Comparison of ENCODE assay signal across 9 cellular contexts in genomic region chr6:42744351-42744890, GRCh38. TPM values are rescaled to one million over a fixed set of nuclear protein-coding genes. Genes with fewer than 3 reads are reported as not detected.
A peak's percentile ranks its signal among the peaks of the same experiment; 100 is the strongest.
DNase-seq lines count a peak whose midpoint lies in the region; ATAC-seq, FAIRE-seq and TF ChIP-seq lines count a peak whose summit lies in the region.
"Had no signal": no experiment of that assay in that cellular context is flagged by ENCODE, and none has a peak within 500 bp of the region (broad histone marks: within the 10 kb centered on the region; RNA-seq: fewer than 3 reads in every experiment).

No MANE protein-coding gene starts in this region.

- POLR2A ChIA-PET in SK-N-SH (lab: Yijun Ruan, JAX) (interaction anchor here (4.4 kb wide), 1 partner anchor 37 kb away, joined by 59 read pairs; the partner anchor contains the start of gene BICRAL), activated B cell treated with CpG ODN at 0.5 μM for 24 hours (lab: Charles Lee) (interaction anchor here (1.0 to 11.3 kb wide), 5 partner anchors 17 to 185 kb away, joined by 6 to 1220 read pairs (median 87); partner anchors contain the start of genes BICRAL, CNPY3 and RPL7L1)

- no peak overlapping the region for H3K27ac Mint-ChIP-seq in activated B cell treated with CpG ODN at 0.5 μM for 24 hours
- peak overlapping the region in 1 of 2 donors; percentile 65 for H3K27ac Mint-ChIP-seq in stimulated activated naive CD8-positive, alpha-beta T cell treated with anti-CD3 and anti-CD28 coated beads, Interleukin-15, amount 100 ng/mL, for 72 hours

- no peak for TF ChIP-seq RAD21 in SK-N-SH (IDR thresholded peaks at IDR 0.05; ENCODE audit: low read length)

- H3K36me3 ChIP-seq in SK-N-SH (replicated peaks in 1 of 2; ENCODE audit: control insufficient read depth in 1 of 2, insufficient read depth in 2 of 2, low read length in 1 of 2) (no peaks in the 10 kb centered on the region), iPS-18a (ENCODE audit: control insufficient read depth, low read depth, low read length) (no peaks in the 10 kb centered on the region)

- no peak for FAIRE-seq in GM19239 (lab: Jason Lieb, UNC)

- TF ChIP-seq CTCF in SK-N-SH (IDR thresholded peaks at IDR 0.05) (no peak), activated B cell treated with CpG ODN at 0.5 μM for 24 hours (IDR thresholded peaks at IDR 0.05) (no peak)

- H3K4me3 ChIP-seq in SK-N-SH (ENCODE audit: low read depth in 2 of 2, low read length in 1 of 2) (peak overlapping the region; percentile 75 to 82), iPS-18a (ENCODE audit: low read length) (peak overlapping the region; percentile 90)

- no peak overlapping the region for H2AFZ ChIP-seq in SK-N-SH (ENCODE audit: low read depth)

- H3K4me1 ChIP-seq in SK-N-SH (ENCODE audit: control insufficient read depth in 1 of 2, insufficient read depth in 2 of 2, low read depth in 1 of 2, low read length in 1 of 2) (peaks cover 19 to 30% of the 10 kb centered on the region in 2 experiments; a peak in 3 of 4 replicates), iPS-18a (ENCODE audit: control insufficient read depth, low read depth, low read length) (peaks cover 9% of the 10 kb centered on the region)

- CTCF ChIA-PET in SK-N-SH (lab: Yijun Ruan, JAX): interaction anchor here (0.7 to 3.2 kb wide), 5 partner anchors 18 to 157 kb away, joined by 3 to 17 read pairs (median 5); no protein-coding TSS in a partner anchor
- CTCF ChIA-PET in activated B cell treated with CpG ODN at 0.5 μM for 24 hours (lab: Charles Lee): interaction anchor here (0.6 kb wide), 1 partner anchor 38 kb away, joined by 3 read pairs; no protein-coding TSS in a partner anchor

- peaks cover 34% of the 10 kb centered on the region for H3K4me1 Mint-ChIP-seq in activated B cell treated with CpG ODN at 0.5 μM for 24 hours
- H3K4me1 Mint-ChIP-seq in stimulated activated naive CD8-positive, alpha-beta T cell treated with anti-CD3 and anti-CD28 coated beads, Interleukin-15, amount 100 ng/mL, for 72 hours: peaks cover 32% of the 10 kb centered on the region

- no peak for DNase-seq in SK-N-SH
- no peak for DNase-seq in activated B cell treated with CpG ODN at 0.5 μM for 24 hours
- no peak for DNase-seq in stimulated activated naive CD8-positive, alpha-beta T cell treated with anti-CD3 and anti-CD28 coated beads, Interleukin-15, amount 100 ng/mL, for 72 hours
- no peak for DNase-seq in AG20443 (ENCODE audit: low spot score)
- no peak for DNase-seq in GM19239 (ENCODE audit: insufficient read length, low spot score)

- no peaks in the 10 kb centered on the region for H3K27me3 ChIP-seq in SK-N-SH (ENCODE audit: insufficient read depth)
- H3K27me3 ChIP-seq in iPS-18a (ENCODE audit: control insufficient read depth, insufficient read depth, low read length): no peaks in the 10 kb centered on the region

- peaks cover 34% of the 10 kb centered on the region for H3K79me2 ChIP-seq in SK-N-SH (ENCODE audit: insufficient read depth)

- no peaks in the 10 kb centered on the region for H3K27me3 Mint-ChIP-seq in activated B cell treated with CpG ODN at 0.5 μM for 24 hours
- no peaks in the 10 kb centered on the region for H3K27me3 Mint-ChIP-seq in stimulated activated naive CD8-positive, alpha-beta T cell treated with anti-CD3 and anti-CD28 coated beads, Interleukin-15, amount 100 ng/mL, for 72 hours

- H3K27ac ChIP-seq in SK-N-SH (ENCODE audit: low read depth in 2 of 2, low read length in 1 of 2): no peak overlapping the region
- H3K27ac ChIP-seq in iPS-18a (ENCODE audit: low read length): no peak overlapping the region

- peak overlapping the region; percentile 100 for H3K4me3 Mint-ChIP-seq in activated B cell treated with CpG ODN at 0.5 μM for 24 hours
- peak overlapping the region; percentile 97 to 98 for H3K4me3 Mint-ChIP-seq in stimulated activated naive CD8-positive, alpha-beta T cell treated with anti-CD3 and anti-CD28 coated beads, Interleukin-15, amount 100 ng/mL, for 72 hours

- intact Hi-C loops in activated B cell treated with CpG ODN at 0.5 μM for 24 hours (cut with micrococcal nuclease): loop anchor here (10.0 kb wide), 1 partner anchor 1670 kb away; the partner anchor contains the start of genes NFYA and OARD1

- H3K9ac ChIP-seq in SK-N-SH (peak overlapping the region; percentile 87), iPS-18a (ENCODE audit: low read length) (peak overlapping the region; percentile 91)

- no peak for ATAC-seq in SK-N-SH treated with all-trans-retinoic acid at 6 μM for 48 hours
- no peak for ATAC-seq in activated B cell treated with CpG ODN at 0.5 μM for 24 hours (ENCODE audit: low read depth)
- ATAC-seq in stimulated activated naive CD8-positive, alpha-beta T cell treated with anti-CD3 and anti-CD28 coated beads, Interleukin-15, amount 100 ng/mL, for 72 hours: no peak
- no peak for ATAC-seq in HG03378 (IDR thresholded peaks at IDR 0.05; ENCODE audit: unreplicated experiment)

- no peaks in the 10 kb centered on the region for H3K9me2 ChIP-seq in SK-N-SH

- H3K9me3 Mint-ChIP-seq in activated B cell treated with CpG ODN at 0.5 μM for 24 hours: no peaks in the 10 kb centered on the region
- H3K9me3 Mint-ChIP-seq in stimulated activated naive CD8-positive, alpha-beta T cell treated with anti-CD3 and anti-CD28 coated beads, Interleukin-15, amount 100 ng/mL, for 72 hours: no peaks in the 10 kb centered on the region

- peaks cover 7% of the 10 kb centered on the region; the same call in 1 of the 2 replicates for H4K20me1 ChIP-seq in SK-N-SH (ENCODE audit: insufficient read depth)

- TF ChIP-seq EP300 in SK-N-SH (IDR thresholded peaks at IDR 0.05; ENCODE audit: borderline replicate concordance in 1 of 2, low read depth in 1 of 2, low read length in 1 of 2): no peak

- WGBS in SK-N-SH (ENCODE audit: low lambda C conversion rate): 78% methylated on average over 21 of the region's 21 CpGs

- no peaks in the 10 kb centered on the region for H3K9me3 ChIP-seq in SK-N-SH
- H3K9me3 ChIP-seq in iPS-18a (ENCODE audit: control insufficient read depth, low read depth, low read length): no peaks in the 10 kb centered on the region

- H3K4me2 ChIP-seq in SK-N-SH: peak overlapping the region; percentile 96

- peaks cover 28% of the 10 kb centered on the region for H3F3A ChIP-seq in SK-N-SH (replicated peaks; ENCODE audit: insufficient read depth)

- peaks cover 12% of the 10 kb centered on the region for H3K36me3 Mint-ChIP-seq in activated B cell treated with CpG ODN at 0.5 μM for 24 hours (ENCODE audit: low read depth)

TF ChIP-seq in SK-N-SH, 30 proteins besides CTCF, POLR2A, EP300 and RAD21:
- TF ChIP-seq GABPA (IDR thresholded peaks at IDR 0.05; ENCODE audit: low read depth) (no peak), NFIC (IDR thresholded peaks at IDR 0.05; ENCODE audit: borderline replicate concordance) (no peak), NRF1 (IDR thresholded peaks at IDR 0.05; ENCODE audit: low read depth, low read length) (no peak), RXRA (IDR thresholded peaks at IDR 0.05; ENCODE audit: borderline replicate concordance, low read depth) (no peak), EZH2phosphoT487 (IDR thresholded peaks at IDR 0.05; ENCODE audit: borderline replicate concordance, low read depth) (no peak)

TF ChIP-seq in SK-N-SH treated with all-trans-retinoic acid at 6 μM for 48 hours, 23 proteins besides CTCF, POLR2A, EP300 and RAD21 (continues in another document):
- TF ChIP-seq SNAI2 (CRISPR knock-in tag; IDR thresholded peaks at IDR 0.05): no peak
- TF ChIP-seq TCF4 (CRISPR knock-in tag; IDR thresholded peaks at IDR 0.05; ENCODE audit: borderline replicate concordance): no peak
- no peak for TF ChIP-seq ZC3H10 (CRISPR knock-in tag; IDR thresholded peaks at IDR 0.05)
- TF ChIP-seq ZFP30 (CRISPR knock-in tag; IDR thresholded peaks at IDR 0.05): no peak
- no peak for TF ChIP-seq CSDC2 (CRISPR knock-in tag; IDR thresholded peaks at IDR 0.05)
- no peak for TF ChIP-seq ZFP3 (CRISPR knock-in tag; IDR thresholded peaks at IDR 0.05)
- no peak for TF ChIP-seq PATZ1 (CRISPR knock-in tag; IDR thresholded peaks at IDR 0.05; ENCODE audit: borderline replicate concordance)
- TF ChIP-seq, protein P1, sequence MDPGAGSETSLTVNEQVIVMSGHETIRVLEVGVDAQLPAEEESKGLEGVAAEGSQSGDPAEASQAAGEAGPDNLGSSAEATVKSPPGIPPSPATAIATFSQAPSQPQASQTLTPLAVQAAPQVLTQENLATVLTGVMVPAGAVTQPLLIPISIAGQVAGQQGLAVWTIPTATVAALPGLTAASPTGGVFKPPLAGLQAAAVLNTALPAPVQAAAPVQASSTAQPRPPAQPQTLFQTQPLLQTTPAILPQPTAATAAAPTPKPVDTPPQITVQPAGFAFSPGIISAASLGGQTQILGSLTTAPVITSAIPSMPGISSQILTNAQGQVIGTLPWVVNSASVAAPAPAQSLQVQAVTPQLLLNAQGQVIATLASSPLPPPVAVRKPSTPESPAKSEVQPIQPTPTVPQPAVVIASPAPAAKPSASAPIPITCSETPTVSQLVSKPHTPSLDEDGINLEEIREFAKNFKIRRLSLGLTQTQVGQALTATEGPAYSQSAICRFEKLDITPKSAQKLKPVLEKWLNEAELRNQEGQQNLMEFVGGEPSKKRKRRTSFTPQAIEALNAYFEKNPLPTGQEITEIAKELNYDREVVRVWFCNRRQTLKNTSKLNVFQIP (CRISPR knock-in tag; IDR thresholded peaks at IDR 0.05; ENCODE audit: borderline replicate concordance, low read depth): no peak

RNA-seq across cellular contexts. Expression of gene TBCC, which starts 1.5 kb away (rescaled TPM):
- 12.7 and 18.2 TPM in 2 replicates for polyA plus RNA-seq in SK-N-SH (2012; rRNA removed)
- polyA plus RNA-seq in SK-N-SH (2012; cell fraction: cytosol; rRNA removed): 12.9 and 15.1 TPM in 2 replicates
- 11.8 and 12.9 TPM in 2 replicates for polyA plus RNA-seq in SK-N-SH (2012; cell fraction: nucleus; rRNA removed)
- 41.5 and 41.7 TPM in 2 replicates for total RNA-seq in activated B cell treated with CpG ODN at 0.5 μM for 24 hours

RNA-seq across cellular contexts. Expression of gene PRPH2, which starts 22.0 kb away (rescaled TPM):
- polyA plus RNA-seq in SK-N-SH (2012; rRNA removed): not detected in 2 replicates
- polyA plus RNA-seq in SK-N-SH (2012; cell fraction: cytosol; rRNA removed): not detected in 2 replicates
- polyA plus RNA-seq in SK-N-SH (2012; cell fraction: nucleus; rRNA removed): not detected in 2 replicates
- 0.07 TPM in 1 of 2 replicates, not detected in the other for total RNA-seq in activated B cell treated with CpG ODN at 0.5 μM for 24 hours
- total RNA-seq: NCI-H460 had no signal

RNA-seq across cellular contexts. Expression of gene BICRAL, which starts 37.4 kb away (rescaled TPM):
- 5.1 and 6.6 TPM in 2 replicates for polyA plus RNA-seq in SK-N-SH (2012; rRNA removed)
- 5.2 and 6.2 TPM in 2 replicates for polyA plus RNA-seq in SK-N-SH (2012; cell fraction: cytosol; rRNA removed)
- 7.1 and 11.2 TPM in 2 replicates for polyA plus RNA-seq in SK-N-SH (2012; cell fraction: nucleus; rRNA removed)
- total RNA-seq in activated B cell treated with CpG ODN at 0.5 μM for 24 hours: 25.2 and 25.5 TPM in 2 replicates
